ENCODE assay signal across 9 cellular contexts in genomic region chr1:94063379-94063778, GRCh38. TPM values are rescaled to one million over a fixed set of nuclear protein-coding genes. Genes with fewer than 3 reads are reported as not detected.
DNase-seq lines count a peak whose midpoint lies in the region; ATAC-seq and TF ChIP-seq lines count a peak whose summit lies in the region.
"Had no signal": no experiment of that assay in that cellular context is flagged by ENCODE, and none has a peak within 500 bp of the region (broad histone marks: within the 10 kb centered on the region; RNA-seq: fewer than 3 reads in every experiment).

No MANE protein-coding gene starts in this region.

- H3K79me2 ChIP-seq in DOHH2 (ENCODE audit: control insufficient read depth, low read length) (no peaks in the 10 kb centered on the region), OCI-LY3 (ENCODE audit: low read length) (no peaks in the 10 kb centered on the region), parathyroid adenoma (no peaks in the 10 kb centered on the region)

- no peak for TF ChIP-seq POLR2A in esophagus squamous epithelium (IDR thresholded peaks at IDR 0.05)

- H3K4me3 ChIP-seq in DOHH2 (ENCODE audit: low read length) (no peak overlapping the region), OCI-LY3 (ENCODE audit: low read length) (no peak overlapping the region), esophagus squamous epithelium (no peak overlapping the region), parathyroid adenoma (ENCODE audit: low read depth, low read length) (no peak overlapping the region)

- no peaks in the 10 kb centered on the region for H3K9me3 ChIP-seq in DOHH2 (ENCODE audit: control insufficient read depth, insufficient read depth, low read length)
- no peaks in the 10 kb centered on the region for H3K9me3 ChIP-seq in OCI-LY3 (ENCODE audit: insufficient read depth, low read length)
- H3K9me3 ChIP-seq in esophagus squamous epithelium = no peaks in the 10 kb centered on the region
- no peaks in the 10 kb centered on the region for H3K9me3 ChIP-seq in parathyroid adenoma (ENCODE audit: control insufficient read depth, low read length)

- 24 to 30% methylated on average over 3 to 5 of the region's 5 CpGs for WGBS in esophagus squamous epithelium, 2 donors

- H3K27me3 ChIP-seq in DOHH2 (ENCODE audit: control insufficient read depth, low read length) (0 out of 2 replicates have a peak, but pooled peaks cover 2% of the 10 kb centered on the region), OCI-LY3 (ENCODE audit: low read depth, low read length) (peaks cover 25% of the 10 kb centered on the region), esophagus squamous epithelium (no peaks in the 10 kb centered on the region), parathyroid adenoma (ENCODE audit: control insufficient read depth, insufficient read depth, low read length) (no peaks in the 10 kb centered on the region)

- no peak overlapping the region for H3K4me2 ChIP-seq in DOHH2 (ENCODE audit: low read length)
- no peak overlapping the region for H3K4me2 ChIP-seq in OCI-LY3 (ENCODE audit: low read length)
- no peak overlapping the region for H3K4me2 ChIP-seq in parathyroid adenoma (ENCODE audit: low read length)

- intact Hi-C loops in esophagus squamous epithelium (cut with DNase I) = loop anchor here (5.0 kb wide), 1 partner anchor 274 kb away; no protein-coding TSS in a partner anchor

- no peak for ATAC-seq in HG02623 (IDR thresholded peaks at IDR 0.05; ENCODE audit: unreplicated experiment)
- ATAC-seq in GM18909 (IDR thresholded peaks at IDR 0.05; ENCODE audit: poor library complexity, unreplicated experiment) = no peak
- ATAC-seq: naive thymus-derived CD8-positive, alpha-beta T cell had no signal

- TF ChIP-seq CTCF in DOHH2 (IDR thresholded peaks at IDR 0.05; ENCODE audit: low read depth, low read length, poor library complexity, severe bottlenecking) (peak; percentile 41), OCI-LY3 (IDR thresholded peaks at IDR 0.05; ENCODE audit: low read depth, low read length) (peak; percentile 32), esophagus squamous epithelium (IDR thresholded peaks at IDR 0.05) (peak in 4 of 6 experiments; percentile 1 to 33 (median 20)), parathyroid adenoma (IDR thresholded peaks at IDR 0.05) (peak; percentile 54)

- H3F3A ChIP-seq in DOHH2 (ENCODE audit: control insufficient read depth, insufficient read depth) = no peaks in the 10 kb centered on the region

- H3K36me3 ChIP-seq in DOHH2 (ENCODE audit: control insufficient read depth, low read length) (no peaks in the 10 kb centered on the region), OCI-LY3 (replicated peaks; ENCODE audit: low read depth, low read length) (no peaks in the 10 kb centered on the region), esophagus squamous epithelium (no peaks in the 10 kb centered on the region), parathyroid adenoma (ENCODE audit: control insufficient read depth, insufficient read depth, low read length) (no peaks in the 10 kb centered on the region)

- no peak overlapping the region for H3K27ac ChIP-seq in DOHH2 (ENCODE audit: low read depth, low read length)
- no peak overlapping the region for H3K27ac ChIP-seq in OCI-LY3 (ENCODE audit: low read length)
- peak overlapping the region in 3 of 4 donors; percentile 26 to 42 (median 35) for H3K27ac ChIP-seq in esophagus squamous epithelium
- no peak overlapping the region for H3K27ac ChIP-seq in parathyroid adenoma

- H4K20me1 ChIP-seq in DOHH2 (ENCODE audit: control insufficient read depth, insufficient read depth, low read depth, low read length) (no peaks in the 10 kb centered on the region), OCI-LY3 (ENCODE audit: insufficient read depth, low read length) (no peaks in the 10 kb centered on the region)

- DNase-seq in esophagus squamous epithelium (lab: John Stamatoyannopoulos, UW) = no peak
- DNase-seq in stimulated activated CD4-positive, alpha-beta T cell treated with anti-CD3 and anti-CD28 coated beads, Interleukin-4, amount 100 ng/mL, for 24 hours = no peak
- no peak for DNase-seq in NCI-H2107 (lab: John Stamatoyannopoulos, UW)
- DNase-seq: naive thymus-derived CD8-positive, alpha-beta T cell had no signal

- H3K9ac ChIP-seq in OCI-LY3 (ENCODE audit: low read length) (no peak overlapping the region), parathyroid adenoma (no peak overlapping the region)

- H2AFZ ChIP-seq in OCI-LY3 (ENCODE audit: low read depth, low read length) = no peak overlapping the region
- peak overlapping the region; percentile 7 for H2AFZ ChIP-seq in parathyroid adenoma

- no peaks in the 10 kb centered on the region for H3K4me1 ChIP-seq in DOHH2 (ENCODE audit: control insufficient read depth, low read length)
- no peaks in the 10 kb centered on the region for H3K4me1 ChIP-seq in OCI-LY3 (ENCODE audit: low read length)
- peaks cover 0 to 36% (median 15%) of the 10 kb centered on the region in 3 donors for H3K4me1 ChIP-seq in esophagus squamous epithelium
- H3K4me1 ChIP-seq in parathyroid adenoma = peaks cover 11% of the 10 kb centered on the region

- H3K9me2 ChIP-seq in DOHH2 (replicated peaks; ENCODE audit: control insufficient read depth, low read length) = no peaks in the 10 kb centered on the region

RNA-seq across cellular contexts. Expression of gene ABCA4, which starts 57.6 kb away (rescaled TPM):
- total RNA-seq in esophagus squamous epithelium = under 1 TPM in 2 of 4 donors, not detected in 2; 0.18 to 0.57 TPM
- total RNA-seq: naive thymus-derived CD8-positive, alpha-beta T cell had no signal

Comparison
In these comparisons a context has a peak if more than half of its experiments do, and no peak if none do; other contexts are left out.
1. H3K27ac ChIP-seq: peak in esophagus squamous epithelium (3 of 4); none in DOHH2 (single experiment), OCI-LY3 (single experiment) and parathyroid adenoma (single experiment).
2. Peak in every context shown above with its lines, with median percentiles within 50 percentile points of each other: CTCF ChIP-seq.